Comparison of ENCODE assay signal across 16 cellular contexts in the genomic region with DNA sequence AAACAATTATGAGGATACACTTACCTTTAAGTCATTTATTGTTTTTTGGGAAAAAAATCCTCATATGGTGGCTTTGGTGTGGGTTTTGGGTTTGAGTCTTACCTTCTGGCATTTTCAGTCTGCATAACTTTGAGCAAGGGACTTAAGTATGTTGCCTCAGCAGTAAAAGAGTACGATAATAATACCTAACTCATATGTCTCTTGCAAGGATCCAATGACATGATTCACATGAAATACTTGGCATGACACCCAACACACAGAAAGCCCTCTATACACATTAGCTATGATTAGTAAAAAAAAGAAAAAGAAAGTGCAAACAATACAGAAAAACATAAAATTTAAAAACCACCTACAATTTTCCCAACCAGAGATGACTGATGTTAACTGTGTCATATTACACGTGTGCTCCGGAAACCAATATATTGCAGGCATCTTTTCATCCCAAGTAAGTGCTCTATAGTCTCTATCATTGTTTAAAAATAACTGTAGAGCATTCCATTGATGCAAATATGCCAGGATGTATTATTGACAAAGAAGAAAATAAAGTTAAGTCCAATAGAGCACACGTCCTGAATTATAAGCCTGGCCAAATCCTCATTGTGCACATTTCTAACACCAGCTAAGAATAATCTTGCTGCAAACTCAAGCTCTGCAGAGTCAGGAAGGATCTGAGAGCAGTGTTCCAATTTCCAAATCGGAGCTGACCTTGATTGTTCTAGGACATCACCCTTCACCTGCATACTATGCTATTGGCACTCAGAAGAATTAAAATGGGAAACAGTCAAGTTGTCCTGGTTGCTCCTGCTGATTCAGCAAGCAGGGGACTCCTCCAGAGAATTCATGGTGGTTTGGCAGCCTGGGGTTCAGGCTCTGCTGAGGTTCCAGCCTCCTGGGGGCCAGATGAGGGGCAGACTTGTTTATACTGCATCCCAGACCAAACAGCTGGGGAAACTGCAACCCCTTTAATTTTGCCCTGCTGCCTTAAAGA.
DNase-seq lines count a peak whose midpoint lies in the region; ATAC-seq, FAIRE-seq and TF ChIP-seq lines count a peak whose summit lies in the region.
"Had no signal": no experiment of that assay in that cellular context is flagged by ENCODE, and none has a peak within 500 bp of the region (broad histone marks: within the 10 kb centered on the region; RNA-seq: fewer than 3 reads in every experiment).

No MANE protein-coding gene starts in this region.

- no peak for TF ChIP-seq CTCF in choroid plexus epithelial cell (conservative IDR thresholded peaks at IDR 0.05; ENCODE audit: low read depth, low read length)
- no peak for TF ChIP-seq CTCF in left ventricle myocardium inferior (IDR thresholded peaks at IDR 0.05; ENCODE audit: borderline replicate concordance)
- no peak for TF ChIP-seq CTCF in psoas muscle (IDR thresholded peaks at IDR 0.05)

- no peak for FAIRE-seq in GM19239 (lab: Jason Lieb, UNC)
- FAIRE-seq: A549 had no signal

- peak; percentile 53 to 80 (median 76) for ATAC-seq in psoas muscle
- ATAC-seq in HG03159 (IDR thresholded peaks at IDR 0.05; ENCODE audit: unreplicated experiment) = no peak
- ATAC-seq: A549; activated T-cell treated with anti-CD3 and anti-CD28 coated beads, Interleukin-2, amount 50 U/mL, for 72 hours had no signal

- H3K27ac ChIP-seq in GM23248 = no peak overlapping the region
- H3K27ac ChIP-seq in left ventricle myocardium inferior (replicated peaks) = peak overlapping the region; percentile 91
- peak overlapping the region; percentile 38 for H3K27ac ChIP-seq in psoas muscle
- H3K27ac ChIP-seq: A549, upper lobe of left lung had no signal

- no peaks in the 10 kb centered on the region for H4K20me1 ChIP-seq in GM23248 (ENCODE audit: insufficient read depth)

- H3K9me3 ChIP-seq in GM23248 (ENCODE audit: low read depth) (no peaks in the 10 kb centered on the region), left ventricle myocardium inferior (replicated peaks) (no peaks in the 10 kb centered on the region), psoas muscle (no peaks in the 10 kb centered on the region)
- H3K9me3 ChIP-seq: A549, upper lobe of left lung had no signal

- no peaks in the 10 kb centered on the region for H3K79me2 ChIP-seq in GM23248 (ENCODE audit: insufficient read depth)

- H3F3A ChIP-seq in GM23248 (ENCODE audit: insufficient read depth) = peaks cover 4% of the 10 kb centered on the region; the same call in 1 of the 2 replicates

- 38 to 45% methylated on average over 5 of the region's 5 CpGs for WGBS in GM23248 (ENCODE audit: low coverage in 1 of 2, low lambda C conversion rate in 2 of 2, missing lambda C conversion rate in 2 of 2), 2 experiments
- whole genome bisulfite sequencing in psoas muscle, 3 donors = 5 to 10% (median 9%) methylated on average over 5 of the region's 5 CpGs

- no peaks in the 10 kb centered on the region for H3K9me2 ChIP-seq in GM23248 (ENCODE audit: insufficient read depth)

- in situ Hi-C loops in GM23248 (cut with MboI) = no loop called here

- H3K36me3 ChIP-seq in GM23248 (ENCODE audit: low read depth) = no peaks in the 10 kb centered on the region
- no peaks in the 10 kb centered on the region for H3K36me3 ChIP-seq in left ventricle myocardium inferior
- H3K36me3 ChIP-seq in psoas muscle (ENCODE audit: insufficient read depth in 1 of 2, low read depth in 1 of 2) = no peaks in the 10 kb centered on the region
- H3K36me3 ChIP-seq: upper lobe of left lung had no signal

- H3K27me3 ChIP-seq in GM23248 (replicated peaks; ENCODE audit: insufficient read depth) (no peaks in the 10 kb centered on the region), left ventricle myocardium inferior (ENCODE audit: low read depth) (no peaks in the 10 kb centered on the region), psoas muscle (ENCODE audit: insufficient read depth in 3 of 3, low read length in 2 of 3) (no peaks in the 10 kb centered on the region)
- H3K27me3 ChIP-seq: upper lobe of left lung had no signal

- DNase-seq in GM23248 (peak; percentile 35), choroid plexus epithelial cell (ENCODE audit: low read depth) (peak; percentile 69), left ventricle myocardium inferior (no peak), psoas muscle (peak in 1 of 2 donors; percentile 56), GM19239 (ENCODE audit: insufficient read length, low spot score) (no peak), HPDE6-E6E7 (ENCODE audit: extremely low spot score) (no peak), cerebellar cortex (ENCODE audit: low spot score) (no peak)
- DNase-seq: activated CD4-positive, alpha-beta T cell treated with anti-CD3 and anti-CD28 coated beads, Interleukin-2, amount 50 U/mL, for 48 hours; activated T-cell treated with anti-CD3 and anti-CD28 coated beads, Interleukin-2, amount 50 U/mL, for 72 hours; CD4-positive, alpha-beta T cell; cortex of kidney; DMS79 treated with DMSO at 0.1 percent for 48 hours; NCI-H1694; upper lobe of left lung had no signal

- H3K4me3 ChIP-seq in GM23248 = no peak overlapping the region
- no peak overlapping the region for H3K4me3 ChIP-seq in choroid plexus epithelial cell (ENCODE audit: low read depth, low read length)
- H3K4me3 ChIP-seq in left ventricle myocardium inferior = peak overlapping the region; percentile 18
- H3K4me3 ChIP-seq in psoas muscle = no peak overlapping the region
- H3K4me3 ChIP-seq: A549, upper lobe of left lung had no signal

- H3K4me1 ChIP-seq in GM23248 (ENCODE audit: insufficient read depth) (peaks cover 23% of the 10 kb centered on the region), left ventricle myocardium inferior (peaks cover 70% of the 10 kb centered on the region), psoas muscle (peaks cover 27% of the 10 kb centered on the region)
- H3K4me1 ChIP-seq: A549 had no signal

- H3K4me2 ChIP-seq in GM23248 (ENCODE audit: unreplicated experiment) = no peak overlapping the region
- H3K4me2 ChIP-seq: A549 had no signal

- intact Hi-C loops in left ventricle myocardium inferior (cut with micrococcal nuclease) = no loop called here
- intact Hi-C loops in psoas muscle (cut with DNase I) = loop anchor here in 1 of 2 donors (5.0 kb wide), 1 partner anchor 41 kb away; no protein-coding TSS in a partner anchor

- H2AFZ ChIP-seq in GM23248 = no peak overlapping the region

- H3K9ac ChIP-seq in GM23248 = no peak overlapping the region

Comparison
In these comparisons a context has a peak if more than half of its experiments do, and no peak if none do; other contexts are left out.
1. DNase-seq: peak in GM23248 (single experiment) and choroid plexus epithelial cell (single experiment); none in left ventricle myocardium inferior (single experiment), GM19239 (single experiment), HPDE6-E6E7 (single experiment) and cerebellar cortex (single experiment).